8 cellular contexts compared by ENCODE assay signal in genomic region chr19:40305403-40305802, GRCh38. TPM values are rescaled to one million over a fixed set of nuclear protein-coding genes. Genes with fewer than 3 reads are reported as not detected.
DNase-seq lines count a peak whose midpoint lies in the region; ATAC-seq lines count a peak whose summit lies in the region.

No MANE protein-coding gene starts in this region.

- peak; percentile 76 for ATAC-seq in activated CD8-positive, alpha-beta memory T cell treated with anti-CD3 and anti-CD28 coated beads, Interleukin-2, amount 10 ng/mL, durations not matched to agents 7 days and 5 days
- ATAC-seq in naive thymus-derived CD8-positive, alpha-beta T cell = peak; percentile 71 to 75
- peak; percentile 61 for ATAC-seq in stimulated activated effector memory CD8-positive, alpha-beta T cell treated with anti-CD3 and anti-CD28 coated beads, Interleukin-12 subunit alpha, Interleukin-12 subunit beta, amount 100 ng/mL, for 72 hours
- no peak for ATAC-seq in HG02623 (IDR thresholded peaks at IDR 0.05; ENCODE audit: unreplicated experiment)

- H3K27me3 Mint-ChIP-seq in CD4-positive, alpha-beta memory T cell = no peaks in the 10 kb centered on the region
- no peaks in the 10 kb centered on the region for H3K27me3 Mint-ChIP-seq in activated CD8-positive, alpha-beta memory T cell treated with anti-CD3 and anti-CD28 coated beads, Interleukin-2, amount 10 ng/mL, durations not matched to agents 7 days and 5 days
- no peaks in the 10 kb centered on the region for H3K27me3 Mint-ChIP-seq in naive thymus-derived CD8-positive, alpha-beta T cell

- no peak overlapping the region for H3K4me3 Mint-ChIP-seq in CD4-positive, alpha-beta memory T cell
- H3K4me3 Mint-ChIP-seq in activated CD8-positive, alpha-beta memory T cell treated with anti-CD3 and anti-CD28 coated beads, Interleukin-2, amount 10 ng/mL, durations not matched to agents 7 days and 5 days = no peak overlapping the region
- no peak overlapping the region for H3K4me3 Mint-ChIP-seq in naive thymus-derived CD8-positive, alpha-beta T cell
- no peak overlapping the region for H3K4me3 Mint-ChIP-seq in stimulated activated effector memory CD8-positive, alpha-beta T cell treated with anti-CD3 and anti-CD28 coated beads, Interleukin-12 subunit alpha, Interleukin-12 subunit beta, amount 100 ng/mL, for 72 hours

- no peaks in the 10 kb centered on the region for H3K36me3 Mint-ChIP-seq in CD4-positive, alpha-beta memory T cell
- no peaks in the 10 kb centered on the region for H3K36me3 Mint-ChIP-seq in activated CD8-positive, alpha-beta memory T cell treated with anti-CD3 and anti-CD28 coated beads, Interleukin-2, amount 10 ng/mL, durations not matched to agents 7 days and 5 days
- H3K36me3 Mint-ChIP-seq in naive thymus-derived CD8-positive, alpha-beta T cell = no peaks in the 10 kb centered on the region
- no peaks in the 10 kb centered on the region for H3K36me3 Mint-ChIP-seq in stimulated activated effector memory CD8-positive, alpha-beta T cell treated with anti-CD3 and anti-CD28 coated beads, Interleukin-12 subunit alpha, Interleukin-12 subunit beta, amount 100 ng/mL, for 72 hours

- DNase-seq in CD4-positive, alpha-beta memory T cell = peak; percentile 66 to 73 (median 71)
- DNase-seq in HT1080 (ENCODE audit: low read depth) (peak; percentile 44), NT2/D1 (ENCODE audit: low read depth, low spot score) (peak; percentile 62), epidermal melanocyte (ENCODE audit: insufficient read length, low spot score) (peak; percentile 95)
- peak; percentile 87 for DNase-seq in activated CD8-positive, alpha-beta memory T cell treated with anti-CD3 and anti-CD28 coated beads, Interleukin-2, amount 10 ng/mL, durations not matched to agents 7 days and 5 days
- peak; percentile 51 to 87 (median 67) for DNase-seq in naive thymus-derived CD8-positive, alpha-beta T cell
- DNase-seq in stimulated activated effector memory CD8-positive, alpha-beta T cell treated with anti-CD3 and anti-CD28 coated beads, Interleukin-12 subunit alpha, Interleukin-12 subunit beta, amount 100 ng/mL, for 72 hours (ENCODE audit: low spot score in 2 of 2) = peak; percentile 55 to 80

- POLR2A ChIA-PET in CD4-positive, alpha-beta memory T cell (lab: Charles Lee; ENCODE audit: partially characterized antibody) = interaction anchor here (0.7 to 1.6 kb wide), 4 partner anchors 41 to 115 kb away, joined by 3 to 4 read pairs (median 4); partner anchors contain the start of genes C19orf47 and PLD3
- POLR2A ChIA-PET in naive thymus-derived CD8-positive, alpha-beta T cell (lab: Charles Lee) = interaction anchor here (0.7 to 1.3 kb wide), 8 partner anchors 66 to 1374 kb away, joined by 3 to 11 read pairs (median 3); partner anchors contain the start of gene MRPS12

- no peaks in the 10 kb centered on the region for H3K4me1 ChIP-seq in CD4-positive, alpha-beta memory T cell (ENCODE audit: insufficient read depth, low read length)
- no peaks in the 10 kb centered on the region for H3K4me1 ChIP-seq in NT2/D1 (ENCODE audit: insufficient read depth, insufficient read length)

- no peak overlapping the region for H3K4me3 ChIP-seq in CD4-positive, alpha-beta memory T cell (ENCODE audit: low read length in 2 of 2)
- no peak overlapping the region for H3K4me3 ChIP-seq in NT2/D1 (ENCODE audit: insufficient read length, low read depth)

- H3K27me3 ChIP-seq in CD4-positive, alpha-beta memory T cell (ENCODE audit: insufficient read depth, low read length) = no peaks in the 10 kb centered on the region
- H3K27me3 ChIP-seq in NT2/D1 (ENCODE audit: insufficient read depth, insufficient read length) = no peaks in the 10 kb centered on the region

- no peak overlapping the region for H3K27ac Mint-ChIP-seq in CD4-positive, alpha-beta memory T cell
- no peak overlapping the region for H3K27ac Mint-ChIP-seq in activated CD8-positive, alpha-beta memory T cell treated with anti-CD3 and anti-CD28 coated beads, Interleukin-2, amount 10 ng/mL, durations not matched to agents 7 days and 5 days
- H3K27ac Mint-ChIP-seq in naive thymus-derived CD8-positive, alpha-beta T cell = no peak overlapping the region
- no peak overlapping the region for H3K27ac Mint-ChIP-seq in stimulated activated effector memory CD8-positive, alpha-beta T cell treated with anti-CD3 and anti-CD28 coated beads, Interleukin-12 subunit alpha, Interleukin-12 subunit beta, amount 100 ng/mL, for 72 hours

- no peaks in the 10 kb centered on the region for H3K36me3 ChIP-seq in CD4-positive, alpha-beta memory T cell (ENCODE audit: insufficient read depth, low read length)
- H3K36me3 ChIP-seq in NT2/D1 (ENCODE audit: insufficient read depth, insufficient read length, low read length) = no peaks in the 10 kb centered on the region

- no peak overlapping the region for H3K9ac ChIP-seq in NT2/D1 (ENCODE audit: insufficient read length, low read depth)

- intact Hi-C loops in CD4-positive, alpha-beta memory T cell (cut with micrococcal nuclease) = loop anchor here (1.0 to 5.0 kb wide), 5 partner anchors 43 to 329 kb away; partner anchors contain the start of genes C19orf47 and PLD3

- H3K27ac ChIP-seq in CD4-positive, alpha-beta memory T cell (ENCODE audit: low read depth, low read length) = no peak overlapping the region

- H3K9me3 ChIP-seq in CD4-positive, alpha-beta memory T cell (ENCODE audit: control insufficient read depth in 1 of 2, low read length in 2 of 2) = no peaks in the 10 kb centered on the region
- no peaks in the 10 kb centered on the region for H3K9me3 ChIP-seq in NT2/D1 (ENCODE audit: insufficient read depth, low read length)

- no peaks in the 10 kb centered on the region for H3K9me3 Mint-ChIP-seq in CD4-positive, alpha-beta memory T cell
- no peaks in the 10 kb centered on the region for H3K9me3 Mint-ChIP-seq in activated CD8-positive, alpha-beta memory T cell treated with anti-CD3 and anti-CD28 coated beads, Interleukin-2, amount 10 ng/mL, durations not matched to agents 7 days and 5 days (ENCODE audit: low read depth)
- no peaks in the 10 kb centered on the region for H3K9me3 Mint-ChIP-seq in naive thymus-derived CD8-positive, alpha-beta T cell
- H3K9me3 Mint-ChIP-seq in stimulated activated effector memory CD8-positive, alpha-beta T cell treated with anti-CD3 and anti-CD28 coated beads, Interleukin-12 subunit alpha, Interleukin-12 subunit beta, amount 100 ng/mL, for 72 hours = no peaks in the 10 kb centered on the region

- CTCF ChIA-PET in CD4-positive, alpha-beta memory T cell (lab: Charles Lee; ENCODE audit: partially characterized antibody) = interaction anchor here (0.5 to 2.4 kb wide), 28 partner anchors 8 to 629 kb away, joined by 3 to 26 read pairs (median 4); partner anchors contain the start of genes BLVRB, HIPK4 and LTBP4
- CTCF ChIA-PET in activated CD8-positive, alpha-beta memory T cell treated with anti-CD3 and anti-CD28 coated beads, Interleukin-2, amount 10 ng/mL, durations not matched to agents 7 days and 5 days (lab: Charles Lee) = interaction anchor here (0.6 to 4.1 kb wide), 60 partner anchors 9 to 1022 kb away, joined by 3 to 38 read pairs (median 4); partner anchors contain the start of genes AKT2, BLVRB, C19orf47 and LTBP4

- peaks cover 0 to 5% (median 2%) of the 10 kb centered on the region in 4 donors for H3K4me1 Mint-ChIP-seq in CD4-positive, alpha-beta memory T cell
- peaks cover 4% of the 10 kb centered on the region for H3K4me1 Mint-ChIP-seq in activated CD8-positive, alpha-beta memory T cell treated with anti-CD3 and anti-CD28 coated beads, Interleukin-2, amount 10 ng/mL, durations not matched to agents 7 days and 5 days
- H3K4me1 Mint-ChIP-seq in naive thymus-derived CD8-positive, alpha-beta T cell = peaks cover 2 to 5% (median 3%) of the 10 kb centered on the region in 4 donors
- H3K4me1 Mint-ChIP-seq in stimulated activated effector memory CD8-positive, alpha-beta T cell treated with anti-CD3 and anti-CD28 coated beads, Interleukin-12 subunit alpha, Interleukin-12 subunit beta, amount 100 ng/mL, for 72 hours = no peaks in the 10 kb centered on the region

RNA-seq across cellular contexts. Expression of gene AKT2, which starts 20.3 kb away (rescaled TPM):
- total RNA-seq in CD4-positive, alpha-beta memory T cell = 100 to 1,000 TPM; 168 to 180 TPM
- polyA plus RNA-seq in CD4-positive, alpha-beta memory T cell = 10 to 100 TPM; 10.6 to 27.8 TPM
- 122 and 185 TPM in 2 replicates for total RNA-seq in HT1080 (2014; rRNA removed; shearing (Covaris generic))
- 93.6 and 99.0 TPM in 2 replicates for polyA plus RNA-seq in HT1080 (2015; cell fraction: cytosol; rRNA removed)
- 232 and 256 TPM in 2 replicates for polyA plus RNA-seq in HT1080 (2015; cell fraction: nucleus; rRNA removed)
- total RNA-seq in activated CD8-positive, alpha-beta memory T cell treated with anti-CD3 and anti-CD28 coated beads, Interleukin-2, amount 10 ng/mL, durations not matched to agents 7 days and 5 days = 100 to 1,000 TPM; 141 to 172 TPM
- 100 to 1,000 TPM; 202 to 210 TPM for total RNA-seq in naive thymus-derived CD8-positive, alpha-beta T cell
- polyA plus RNA-seq in naive thymus-derived CD8-positive, alpha-beta T cell = 10 to 100 TPM; 21.5 to 26.9 (median 22.9) TPM

RNA-seq across cellular contexts. Expression of gene C19orf47, which starts 42.8 kb away (rescaled TPM):
- total RNA-seq in CD4-positive, alpha-beta memory T cell = 10 to 100 TPM; 13.7 to 17.7 TPM
- polyA plus RNA-seq in CD4-positive, alpha-beta memory T cell = 10 to 100 TPM; 10.0 to 10.7 TPM
- 21.3 and 24.3 TPM in 2 replicates for total RNA-seq in HT1080 (2014; rRNA removed; shearing (Covaris generic))
- 14.8 and 16.0 TPM in 2 replicates for polyA plus RNA-seq in HT1080 (2015; cell fraction: cytosol; rRNA removed)
- polyA plus RNA-seq in HT1080 (2015; cell fraction: nucleus; rRNA removed) = 8.5 and 12.8 TPM in 2 replicates
- 10 to 100 TPM; 25.9 to 32.4 TPM for total RNA-seq in activated CD8-positive, alpha-beta memory T cell treated with anti-CD3 and anti-CD28 coated beads, Interleukin-2, amount 10 ng/mL, durations not matched to agents 7 days and 5 days
- 10 to 100 TPM; 12.6 to 16.9 TPM for total RNA-seq in naive thymus-derived CD8-positive, alpha-beta T cell
- 10 to 100 TPM in 1 of 3 donors, 1 to 10 TPM in 2; 6.8 to 10.0 (median 9.8) TPM for polyA plus RNA-seq in naive thymus-derived CD8-positive, alpha-beta T cell

RNA-seq across cellular contexts. Expression of gene PLD3, which starts 43.1 kb away (rescaled TPM):
- 100 to 1,000 TPM; 116 to 117 TPM for total RNA-seq in CD4-positive, alpha-beta memory T cell
- polyA plus RNA-seq in CD4-positive, alpha-beta memory T cell = 10 to 100 TPM; 61.0 to 74.7 TPM
- total RNA-seq in HT1080 (2014; rRNA removed; shearing (Covaris generic)) = 83.6 and 104 TPM in 2 replicates
- polyA plus RNA-seq in HT1080 (2015; cell fraction: cytosol; rRNA removed) = 125 and 137 TPM in 2 replicates
- polyA plus RNA-seq in HT1080 (2015; cell fraction: nucleus; rRNA removed) = 111 and 157 TPM in 2 replicates
- total RNA-seq in activated CD8-positive, alpha-beta memory T cell treated with anti-CD3 and anti-CD28 coated beads, Interleukin-2, amount 10 ng/mL, durations not matched to agents 7 days and 5 days = 10 to 100 TPM; 72.0 to 84.7 TPM
- total RNA-seq in naive thymus-derived CD8-positive, alpha-beta T cell = 10 to 100 TPM; 92.5 to 98.6 TPM
- polyA plus RNA-seq in naive thymus-derived CD8-positive, alpha-beta T cell = 10 to 100 TPM; 46.5 to 87.5 (median 67.5) TPM

Comparison
In these comparisons a context has a peak if more than half of its experiments do, and no peak if none do; other contexts are left out.
1. DNase-seq: peak in every context shown above with its lines; median percentile 95 in epidermal melanocyte; 87 in activated CD8-positive, alpha-beta memory T cell treated with anti-CD3 and anti-CD28 coated beads, Interleukin-2, amount 10 ng/mL, durations not matched to agents 7 days and 5 days; 71 in CD4-positive, alpha-beta memory T cell; 68 in stimulated activated effector memory CD8-positive, alpha-beta T cell treated with anti-CD3 and anti-CD28 coated beads, Interleukin-12 subunit alpha, Interleukin-12 subunit beta, amount 100 ng/mL, for 72 hours; 67 in naive thymus-derived CD8-positive, alpha-beta T cell; 62 in NT2/D1; 44 in HT1080.